1 cellular context compared by ENCODE assay signal in genomic region chr7:20244334-20244733, GRCh38.
TF ChIP-seq lines count a peak whose summit lies in the region.

No MANE protein-coding gene starts in this region.

TF ChIP-seq in IMR-90, 13 proteins besides CTCF, POLR2A, EP300 and RAD21:
- TF ChIP-seq CEBPB (IDR thresholded peaks at IDR 0.05; ENCODE audit: low read depth, low read length): 0 out of 2 replicates have a peak, but pooled peaks have one; percentile 30
- no peak for TF ChIP-seq RCOR1 (IDR thresholded peaks at IDR 0.05; ENCODE audit: insufficient replicate concordance, low read length)
- TF ChIP-seq FOS (IDR thresholded peaks at IDR 0.05; ENCODE audit: low read depth, low read length): 0 out of 2 replicates have a peak, but pooled peaks have one; percentile 14
- TF ChIP-seq MAZ (IDR thresholded peaks at IDR 0.05; ENCODE audit: borderline replicate concordance, low read depth, low read length): no peak
- no peak for TF ChIP-seq MXI1 (IDR thresholded peaks at IDR 0.05; ENCODE audit: borderline replicate concordance, low read depth, low read length)
- TF ChIP-seq USF2 (IDR thresholded peaks at IDR 0.05; ENCODE audit: low read depth, low read length): no peak
- TF ChIP-seq NFE2L2 (IDR thresholded peaks at IDR 0.05; ENCODE audit: low read depth, low read length): no peak
- TF ChIP-seq CHD1 (IDR thresholded peaks at IDR 0.05; ENCODE audit: low read depth, low read length): no peak
- no peak for TF ChIP-seq SMC3 (IDR thresholded peaks at IDR 0.05; ENCODE audit: low read depth, low read length)
- TF ChIP-seq RFX5 (IDR thresholded peaks at IDR 0.05; ENCODE audit: low read depth, low read length): no peak
- TF ChIP-seq BHLHE40 (IDR thresholded peaks at IDR 0.05; ENCODE audit: low read depth, low read length): no peak
- TF ChIP-seq ELK1 (IDR thresholded peaks at IDR 0.05; ENCODE audit: borderline replicate concordance, low read depth, low read length): no peak
- TF ChIP-seq MAFK (IDR thresholded peaks at IDR 0.05; ENCODE audit: low read depth, low read length): no peak
